11 cellular contexts compared by ENCODE assay signal in genomic region chr17:56737741-56738161, GRCh38.
DNase-seq lines count a peak whose midpoint lies in the region; TF ChIP-seq lines count a peak whose summit lies in the region.
"Had no signal": no experiment of that assay in that cellular context is flagged by ENCODE, and none has a peak within 500 bp of the region (broad histone marks: within the 10 kb centered on the region; RNA-seq: fewer than 3 reads in every experiment).

No MANE protein-coding gene starts in this region.

- no peak overlapping the region for H3K4me2 ChIP-seq in GM23248 (ENCODE audit: unreplicated experiment)

- H3K27ac ChIP-seq in GM23248 (no peak overlapping the region), endodermal cell (ENCODE audit: low read depth, low read length) (no peak overlapping the region)
- H3K27ac ChIP-seq: right atrium auricular region had no signal

- no peaks in the 10 kb centered on the region for H3K9me3 ChIP-seq in GM23248 (ENCODE audit: low read depth)
- H3K9me3 ChIP-seq in endodermal cell (ENCODE audit: control insufficient read depth, low read length): no peaks in the 10 kb centered on the region
- H3K9me3 ChIP-seq: right atrium auricular region had no signal

- H2AFZ ChIP-seq in GM23248: no peak overlapping the region

- in situ Hi-C loops in GM23248 (cut with MboI): no loop called here

- DNase-seq in GM23248: peak; percentile 43
- peak; percentile 15 to 46 for DNase-seq in NCI-H526 (lab: John Stamatoyannopoulos, UW)
- peak; percentile 70 for DNase-seq in endodermal cell
- DNase-seq in smooth muscle cell of the brain vasculature (ENCODE audit: low read depth, low spot score): peak; percentile 94
- no peak for DNase-seq in stimulated activated CD4-positive, alpha-beta T cell treated with anti-CD3 and anti-CD28 coated beads, Interleukin-1b, Interleukin-23, amount 100 ng/mL, for 48 hours
- no peak for DNase-seq in nucleus accumbens (lab: John Stamatoyannopoulos, UW)
- DNase-seq in NCI-H69 (lab: John Stamatoyannopoulos, UW): no peak
- DNase-seq: activated CD8-positive, alpha-beta T cell treated with anti-CD3 and anti-CD28 coated beads, Interleukin-2, amount 10 ng/mL, durations not matched to agents 7 days and 5 days; effector CD8-positive, alpha-beta T cell had no signal

- H3K27me3 Mint-ChIP-seq in endodermal cell (ENCODE audit: insufficient read depth): peaks cover 3% of the 10 kb centered on the region

- no peaks in the 10 kb centered on the region for H4K20me1 ChIP-seq in GM23248 (ENCODE audit: insufficient read depth)

- H3K36me3 Mint-ChIP-seq in endodermal cell (ENCODE audit: low read depth): no peaks in the 10 kb centered on the region
- H3K36me3 Mint-ChIP-seq: activated naive CD4-positive, alpha-beta T cell treated with anti-CD3 and anti-CD28 coated beads, Interleukin-2, amount 50 U/mL, for 24 hours had no signal

- H3K4me3 Mint-ChIP-seq in endodermal cell: no peak overlapping the region
- H3K4me3 Mint-ChIP-seq: activated CD8-positive, alpha-beta T cell treated with anti-CD3 and anti-CD28 coated beads, Interleukin-2, amount 10 ng/mL, durations not matched to agents 7 days and 5 days; activated naive CD4-positive, alpha-beta T cell treated with anti-CD3 and anti-CD28 coated beads, Interleukin-2, amount 50 U/mL, for 24 hours had no signal

- H3K27me3 ChIP-seq in GM23248 (replicated peaks; ENCODE audit: insufficient read depth) (0 out of 2 replicates have a peak, but pooled peaks cover 3% of the 10 kb centered on the region), endodermal cell (ENCODE audit: control insufficient read depth, insufficient read depth, low read length, poor library complexity, severe bottlenecking) (no peaks in the 10 kb centered on the region)
- H3K27me3 ChIP-seq: right atrium auricular region had no signal

- TF ChIP-seq CTCF in endodermal cell (conservative IDR thresholded peaks at IDR 0.05): no peak

- H3K27ac Mint-ChIP-seq in endodermal cell: no peak overlapping the region
- H3K27ac Mint-ChIP-seq: activated CD8-positive, alpha-beta T cell treated with anti-CD3 and anti-CD28 coated beads, Interleukin-2, amount 10 ng/mL, durations not matched to agents 7 days and 5 days; activated naive CD4-positive, alpha-beta T cell treated with anti-CD3 and anti-CD28 coated beads, Interleukin-2, amount 50 U/mL, for 24 hours had no signal

- H3K4me1 ChIP-seq in GM23248 (ENCODE audit: insufficient read depth) (peaks cover 8% of the 10 kb centered on the region), endodermal cell (ENCODE audit: control insufficient read depth, insufficient read depth, low read length) (no peaks in the 10 kb centered on the region)
- H3K4me1 ChIP-seq: right atrium auricular region had no signal

- WGBS in GM23248 (ENCODE audit: low coverage in 1 of 2, low lambda C conversion rate in 2 of 2, missing lambda C conversion rate in 2 of 2), 2 experiments: 54 to 60% methylated on average over 14 of the region's 14 CpGs
- WGBS in endodermal cell (ENCODE audit: insufficient coverage in 1 of 2, insufficient read length in 1 of 2), 2 experiments: 89 to 91% methylated on average over 13 to 14 of the region's 14 CpGs

- peaks cover 5% of the 10 kb centered on the region for H3K4me1 Mint-ChIP-seq in endodermal cell
- H3K4me1 Mint-ChIP-seq: activated naive CD4-positive, alpha-beta T cell treated with anti-CD3 and anti-CD28 coated beads, Interleukin-2, amount 50 U/mL, for 24 hours had no signal

- H3K9me3 Mint-ChIP-seq in endodermal cell: no peaks in the 10 kb centered on the region
- H3K9me3 Mint-ChIP-seq: activated naive CD4-positive, alpha-beta T cell treated with anti-CD3 and anti-CD28 coated beads, Interleukin-2, amount 50 U/mL, for 24 hours had no signal

- H3K79me2 ChIP-seq in GM23248 (ENCODE audit: insufficient read depth): no peaks in the 10 kb centered on the region

- no peaks in the 10 kb centered on the region for H3K9me2 ChIP-seq in GM23248 (ENCODE audit: insufficient read depth)

- H3K36me3 ChIP-seq in GM23248 (ENCODE audit: low read depth) (no peaks in the 10 kb centered on the region), endodermal cell (ENCODE audit: control insufficient read depth, insufficient read depth, low read length) (no peaks in the 10 kb centered on the region)
- H3K36me3 ChIP-seq: right atrium auricular region had no signal

- H3K9ac ChIP-seq in GM23248 (no peak overlapping the region), endodermal cell (ENCODE audit: extremely low read depth, low read length, poor library complexity, severe bottlenecking) (no peak overlapping the region)

- H3F3A ChIP-seq in GM23248 (ENCODE audit: insufficient read depth): no peaks in the 10 kb centered on the region

- H3K4me3 ChIP-seq in GM23248: no peak overlapping the region
- no peak overlapping the region for H3K4me3 ChIP-seq in endodermal cell (ENCODE audit: low read length)
- H3K4me3 ChIP-seq: right atrium auricular region had no signal

Comparison
In these comparisons a context has a peak if more than half of its experiments do, and no peak if none do; other contexts are left out.
1. DNase-seq: peak in GM23248 (single experiment), NCI-H526 (2 of 2), endodermal cell (single experiment) and smooth muscle cell of the brain vasculature (single experiment); none in stimulated activated CD4-positive, alpha-beta T cell treated with anti-CD3 and anti-CD28 coated beads, Interleukin-1b, Interleukin-23, amount 100 ng/mL, for 48 hours (single experiment), nucleus accumbens (0 of 56) and NCI-H69 (single experiment).